ENCODE assay signal across 9 cellular contexts in genomic region chr18:48715651-48716354, GRCh38.
DNase-seq lines count a peak whose midpoint lies in the region; ATAC-seq and TF ChIP-seq lines count a peak whose summit lies in the region.
"Had no signal": no experiment of that assay in that cellular context is flagged by ENCODE, and none has a peak within 500 bp of the region (broad histone marks: within the 10 kb centered on the region; RNA-seq: fewer than 3 reads in every experiment).

No MANE protein-coding gene starts in this region.

- H3K4me3 ChIP-seq in left ventricle myocardium inferior (no peak overlapping the region), upper lobe of left lung (no peak overlapping the region)

- intact Hi-C loops in left ventricle myocardium inferior (cut with micrococcal nuclease) = no loop called here

- ATAC-seq in GM21515 (IDR thresholded peaks at IDR 0.05; ENCODE audit: unreplicated experiment) (peak; percentile 61), upper lobe of left lung (ENCODE audit: low FRiP score in 2 of 2) (peak; percentile 78 to 83), HG03135 (IDR thresholded peaks at IDR 0.05; ENCODE audit: unreplicated experiment) (no peak), GM19395 (IDR thresholded peaks at IDR 0.05; ENCODE audit: unreplicated experiment) (no peak)
- ATAC-seq: foreskin keratinocyte had no signal

- H3K9me3 ChIP-seq in left ventricle myocardium inferior (replicated peaks) (no peaks in the 10 kb centered on the region), upper lobe of left lung (no peaks in the 10 kb centered on the region)

- peak in 1 of 4 donors; percentile 54 for TF ChIP-seq POLR2A in upper lobe of left lung (IDR thresholded peaks at IDR 0.05)

- H3K4me1 ChIP-seq in left ventricle myocardium inferior = peaks cover 67% of the 10 kb centered on the region
- H3K4me1 ChIP-seq in upper lobe of left lung = peaks cover 11 to 43% (median 20%) of the 10 kb centered on the region in 4 donors

- no peak for TF ChIP-seq EP300 in upper lobe of left lung (IDR thresholded peaks at IDR 0.05)

- H3K27me3 ChIP-seq in left ventricle myocardium inferior (ENCODE audit: low read depth) = no peaks in the 10 kb centered on the region
- H3K27me3 ChIP-seq in upper lobe of left lung = no peaks in the 10 kb centered on the region
- H3K27me3 ChIP-seq: foreskin keratinocyte had no signal

- peaks cover 7% of the 10 kb centered on the region for H3K36me3 ChIP-seq in left ventricle myocardium inferior
- H3K36me3 ChIP-seq in upper lobe of left lung = no peaks in the 10 kb centered on the region

- WGBS in upper lobe of left lung, 2 donors = 67 to 82% methylated on average over 3 to 10 of the region's 10 CpGs

- DNase-seq in NOMO-1 (lab: John Stamatoyannopoulos, UW; ENCODE audit: unreplicated experiment in 2 of 2) = peak; percentile 78 to 95
- no peak for DNase-seq in left ventricle myocardium inferior
- DNase-seq in upper lobe of left lung = peak in 1 of 2 donors; percentile 75
- no peak for DNase-seq in T-helper 1 cell
- DNase-seq: foreskin keratinocyte, NCI-H146 had no signal

- H3K27ac ChIP-seq in left ventricle myocardium inferior (replicated peaks) = peak overlapping the region; percentile 51
- peak overlapping the region in 3 of 4 donors; percentile 23 to 76 (median 70) for H3K27ac ChIP-seq in upper lobe of left lung
- H3K27ac ChIP-seq: foreskin keratinocyte had no signal

- TF ChIP-seq CTCF in left ventricle myocardium inferior (IDR thresholded peaks at IDR 0.05; ENCODE audit: borderline replicate concordance) (no peak), upper lobe of left lung (IDR thresholded peaks at IDR 0.05) (no peak)

Comparison
In these comparisons a context has a peak if more than half of its experiments do, and no peak if none do; other contexts are left out.
1. ATAC-seq: peak in GM21515 (single experiment) and upper lobe of left lung (2 of 2); none in HG03135 (single experiment) and GM19395 (single experiment).
2. DNase-seq: peak in NOMO-1 (2 of 2); none in left ventricle myocardium inferior (single experiment) and T-helper 1 cell (0 of 5).